Comparison of ENCODE assay signal across 14 cellular contexts in genomic region chr9:137610944-137611343, GRCh38. TPM values are rescaled to one million over a fixed set of nuclear protein-coding genes. Genes with fewer than 3 reads are reported as not detected.
DNase-seq lines count a peak whose midpoint lies in the region; ATAC-seq and TF ChIP-seq lines count a peak whose summit lies in the region.
"Had no signal": no experiment of that assay in that cellular context is flagged by ENCODE, and none has a peak within 500 bp of the region (broad histone marks: within the 10 kb centered on the region; RNA-seq: fewer than 3 reads in every experiment).

No MANE protein-coding gene starts in this region.

- no TSS peak for BruUV-seq in MCF 10A (replicated peaks; lab: Mats Ljungman, UMichigan)

- H3K27ac Mint-ChIP-seq in HFFc6 (peak overlapping the region; percentile 93), MCF 10A (ENCODE audit: low read depth, unreplicated experiment) (peak overlapping the region; percentile 96)
- peak overlapping the region in 7 of 10 donors; percentile 32 to 75 (median 63) for H3K27ac Mint-ChIP-seq in naive thymus-derived CD8-positive, alpha-beta T cell
- H3K27ac Mint-ChIP-seq: B cell had no signal

- CTCF ChIA-PET in MCF 10A (lab: Yijun Ruan, JAX), result interaction anchor here (0.6 to 1.8 kb wide), 3 partner anchors 32 to 1248 kb away, joined by 3 to 5 read pairs (median 3); no protein-coding TSS in a partner anchor

- no peaks in the 10 kb centered on the region for H3K9me3 Mint-ChIP-seq in HFFc6
- no peaks in the 10 kb centered on the region for H3K9me3 Mint-ChIP-seq in MCF 10A (ENCODE audit: unreplicated experiment)
- H3K9me3 Mint-ChIP-seq in naive thymus-derived CD8-positive, alpha-beta T cell, result no peaks in the 10 kb centered on the region

- DNase-seq in HFFc6 (no peak), MCF 10A (ENCODE audit: unreplicated experiment) (no peak), NCI-H510A (lab: John Stamatoyannopoulos, UW) (no peak), AG08396 (ENCODE audit: low spot score) (no peak), NCI-H345 treated with DMSO at 0.1 percent for 48 hours (lab: John Stamatoyannopoulos, UW; ENCODE audit: unreplicated experiment) (no peak)
- DNase-seq in naive thymus-derived CD8-positive, alpha-beta T cell, result no peak
- DNase-seq: glutamatergic neuron; NCI-H1694; NCI-H526; stimulated activated CD4-positive, alpha-beta T cell treated with anti-CD3 and anti-CD28 coated beads, Interleukin-12 subunit alpha, Interleukin-12 subunit beta, amount 100 ng/mL, for 4 hours had no signal

- peaks cover 3% of the 10 kb centered on the region; the same call in 1 of the 2 replicates for H3K36me3 Mint-ChIP-seq in HFFc6 (ENCODE audit: low read depth)
- peaks cover 65% of the 10 kb centered on the region for H3K36me3 Mint-ChIP-seq in MCF 10A (ENCODE audit: insufficient read depth, unreplicated experiment)
- peaks cover 0 to 3% (median 0%) of the 10 kb centered on the region in 3 donors for H3K36me3 Mint-ChIP-seq in naive thymus-derived CD8-positive, alpha-beta T cell

- TF ChIP-seq CTCF in 22Rv1 (IDR thresholded peaks at IDR 0.05) (no peak), HFFc6 (IDR thresholded peaks at IDR 0.05) (no peak), MCF 10A (IDR thresholded peaks at IDR 0.05; ENCODE audit: unreplicated experiment) (no peak)

- ATAC-seq in naive thymus-derived CD8-positive, alpha-beta T cell, result no peak
- no peak for ATAC-seq in HG03460 (IDR thresholded peaks at IDR 0.05; ENCODE audit: unreplicated experiment)

- H3K4me3 Mint-ChIP-seq in HFFc6 (no peak overlapping the region), MCF 10A (ENCODE audit: unreplicated experiment) (peak overlapping the region; percentile 72)
- peak overlapping the region in 4 of 10 donors; percentile 44 to 64 (median 48) for H3K4me3 Mint-ChIP-seq in naive thymus-derived CD8-positive, alpha-beta T cell

- H3K4me1 Mint-ChIP-seq in HFFc6 (ENCODE audit: low read depth) (peaks cover 37% of the 10 kb centered on the region), MCF 10A (ENCODE audit: insufficient read depth, unreplicated experiment) (peaks cover 34% of the 10 kb centered on the region)
- H3K4me1 Mint-ChIP-seq in naive thymus-derived CD8-positive, alpha-beta T cell, result peaks cover 10 to 52% (median 34%) of the 10 kb centered on the region in 4 donors

- peak overlapping the region; percentile 100 for H3K27ac ChIP-seq in 22Rv1
- H3K27ac ChIP-seq: SJCRH30 had no signal

- POLR2A ChIA-PET in MCF 10A (lab: Yijun Ruan, JAX), result interaction anchor here (0.8 to 3.0 kb wide), 5 partner anchors 10 to 60 kb away, joined by 3 to 16 read pairs (median 7); partner anchors contain the start of genes DPH7 and ZMYND19
- POLR2A ChIA-PET in naive thymus-derived CD8-positive, alpha-beta T cell (lab: Charles Lee), result interaction anchor here (1.1 to 2.6 kb wide), 2 partner anchors 8 to 22 kb away, joined by 5 to 10 read pairs; partner anchors contain the start of gene EHMT1

- peaks cover 3% of the 10 kb centered on the region; the same call in 1 of the 2 replicates for H3K27me3 Mint-ChIP-seq in HFFc6 (ENCODE audit: insufficient read depth)
- no peaks in the 10 kb centered on the region for H3K27me3 Mint-ChIP-seq in MCF 10A (ENCODE audit: insufficient read depth, unreplicated experiment)
- H3K27me3 Mint-ChIP-seq in naive thymus-derived CD8-positive, alpha-beta T cell, result no peaks in the 10 kb centered on the region
- H3K27me3 Mint-ChIP-seq: B cell had no signal

- intact Hi-C loops in MCF 10A (cut with micrococcal nuclease), result loop anchor here (5.0 to 10.0 kb wide), 2 partner anchors 34 to 56 kb away; partner anchors contain the start of genes DPH7, MRPL41 and PNPLA7

RNA-seq across cellular contexts. Expression of gene ARRDC1, which starts 5.5 kb away (rescaled TPM):
- total RNA-seq in HFFc6 (2021; fragmentation: NEBNext Ultra II Directional; extraction: Animal tissue kit (Norgen Biotek cat#: 25700)), result 10 to 100 TPM; 15.9 to 18.2 (median 17.1) TPM
- 88.9 and 125 TPM in 2 replicates for total RNA-seq in MCF 10A (2022)
- total RNA-seq in naive thymus-derived CD8-positive, alpha-beta T cell, result 10 to 100 TPM; 83.2 to 86.8 TPM
- 10 to 100 TPM; 27.2 to 42.4 (median 32.9) TPM for polyA plus RNA-seq in naive thymus-derived CD8-positive, alpha-beta T cell

RNA-seq across cellular contexts. Expression of gene EHMT1, which starts 7.9 kb away (rescaled TPM):
- 100 to 1,000 TPM in 1 of 6 experiments, 10 to 100 TPM in 5; 41.0 to 116 (median 46.9) TPM for total RNA-seq in HFFc6 (2021; fragmentation: NEBNext Ultra II Directional; extraction: Animal tissue kit (Norgen Biotek cat#: 25700))
- 77.2 and 79.7 TPM in 2 replicates for total RNA-seq in MCF 10A (2022)
- 100 to 1,000 TPM; 111 to 113 TPM for total RNA-seq in naive thymus-derived CD8-positive, alpha-beta T cell
- polyA plus RNA-seq in naive thymus-derived CD8-positive, alpha-beta T cell, result 10 to 100 TPM; 20.9 to 34.4 (median 23.0) TPM

RNA-seq across cellular contexts. Expression of gene ZMYND19, which starts 20.6 kb away (rescaled TPM):
- 10 to 100 TPM; 23.9 to 34.4 (median 25.4) TPM for total RNA-seq in HFFc6 (2021; fragmentation: NEBNext Ultra II Directional; extraction: Animal tissue kit (Norgen Biotek cat#: 25700))
- total RNA-seq in MCF 10A (2022), result 42.9 and 51.9 TPM in 2 replicates
- 10 to 100 TPM; 25.5 to 27.5 TPM for total RNA-seq in naive thymus-derived CD8-positive, alpha-beta T cell
- polyA plus RNA-seq in naive thymus-derived CD8-positive, alpha-beta T cell, result 10 to 100 TPM in 1 of 3 donors, 1 to 10 TPM in 2; 5.5 to 15.7 (median 7.7) TPM

RNA-seq across cellular contexts. Expression of gene DPH7, which starts 32.2 kb away (rescaled TPM):
- total RNA-seq in HFFc6 (2021; fragmentation: NEBNext Ultra II Directional; extraction: Animal tissue kit (Norgen Biotek cat#: 25700)), result 10 to 100 TPM; 18.2 to 20.7 (median 20.1) TPM
- 45.7 and 46.4 TPM in 2 replicates for total RNA-seq in MCF 10A (2022)
- total RNA-seq in naive thymus-derived CD8-positive, alpha-beta T cell, result 10 to 100 TPM; 76.9 to 80.7 TPM
- polyA plus RNA-seq in naive thymus-derived CD8-positive, alpha-beta T cell, result 10 to 100 TPM; 26.2 to 32.8 (median 29.8) TPM

RNA-seq across cellular contexts. Expression of gene MRPL41, which starts 59.3 kb away (rescaled TPM):
- total RNA-seq in HFFc6 (2021; fragmentation: NEBNext Ultra II Directional; extraction: Animal tissue kit (Norgen Biotek cat#: 25700)), result 10 to 100 TPM; 48.4 to 67.7 (median 57.3) TPM
- total RNA-seq in MCF 10A (2022), result 37.6 and 43.0 TPM in 2 replicates
- 100 to 1,000 TPM in 1 of 2 experiments, 10 to 100 TPM in 1; 93.5 to 104 TPM for total RNA-seq in naive thymus-derived CD8-positive, alpha-beta T cell
- 10 to 100 TPM; 36.7 to 46.5 (median 43.0) TPM for polyA plus RNA-seq in naive thymus-derived CD8-positive, alpha-beta T cell
